8 cellular contexts compared by ENCODE assay signal in genomic region chr1:31977361-31978131, GRCh38. TPM values are rescaled to one million over a fixed set of nuclear protein-coding genes. Genes with fewer than 3 reads are reported as not detected.
A peak's percentile ranks its signal among the peaks of the same experiment; 100 is the strongest.
DNase-seq lines count a peak whose midpoint lies in the region; ATAC-seq and TF ChIP-seq lines count a peak whose summit lies in the region.

No MANE protein-coding gene starts in this region.

- CTCF ChIA-PET in activated CD8-positive, alpha-beta T cell treated with anti-CD3 and anti-CD28 coated beads, Interleukin-2, amount 10 ng/mL, durations not matched to agents 7 days and 5 days (lab: Charles Lee): interaction anchor here (0.7 to 3.1 kb wide), 8 partner anchors 7 to 85 kb away, joined by 3 to 14 read pairs (median 4); no protein-coding TSS in a partner anchor

- peak overlapping the region in 2 of 7 donors; percentile 23 to 32 for H3K27ac Mint-ChIP-seq in CD14-positive monocyte
- H3K27ac Mint-ChIP-seq in activated CD8-positive, alpha-beta T cell treated with anti-CD3 and anti-CD28 coated beads, Interleukin-2, amount 10 ng/mL, durations not matched to agents 7 days and 5 days: peak overlapping the region; percentile 58

- TF ChIP-seq POLR2A in GM18505 (IDR thresholded peaks at IDR 0.05; ENCODE audit: borderline replicate concordance, extremely low read depth, insufficient read depth, insufficient read length): no peak

- no peak for ATAC-seq in activated CD8-positive, alpha-beta T cell treated with anti-CD3 and anti-CD28 coated beads, Interleukin-2, amount 10 ng/mL, durations not matched to agents 7 days and 5 days
- ATAC-seq in GM19035 (IDR thresholded peaks at IDR 0.05; ENCODE audit: unreplicated experiment) (no peak), HG03457 (IDR thresholded peaks at IDR 0.05; ENCODE audit: unreplicated experiment) (no peak), GM18505 (IDR thresholded peaks at IDR 0.05; ENCODE audit: unreplicated experiment) (no peak)

- peaks cover 2% of the 10 kb centered on the region in 3 donors for H3K27me3 Mint-ChIP-seq in CD14-positive monocyte (ENCODE audit: low read depth in 3 of 3)
- peaks cover 8% of the 10 kb centered on the region for H3K27me3 Mint-ChIP-seq in activated CD8-positive, alpha-beta T cell treated with anti-CD3 and anti-CD28 coated beads, Interleukin-2, amount 10 ng/mL, durations not matched to agents 7 days and 5 days (ENCODE audit: low read depth)

- no peaks in the 10 kb centered on the region for H3K9me3 Mint-ChIP-seq in CD14-positive monocyte
- H3K9me3 Mint-ChIP-seq in activated CD8-positive, alpha-beta T cell treated with anti-CD3 and anti-CD28 coated beads, Interleukin-2, amount 10 ng/mL, durations not matched to agents 7 days and 5 days (ENCODE audit: insufficient read depth): peaks cover 2% of the 10 kb centered on the region

- H3K4me1 Mint-ChIP-seq in CD14-positive monocyte: peaks cover 25% of the 10 kb centered on the region
- peaks cover 35% of the 10 kb centered on the region for H3K4me1 Mint-ChIP-seq in activated CD8-positive, alpha-beta T cell treated with anti-CD3 and anti-CD28 coated beads, Interleukin-2, amount 10 ng/mL, durations not matched to agents 7 days and 5 days (ENCODE audit: low read depth)

- H3K36me3 Mint-ChIP-seq in CD14-positive monocyte: no peaks in the 10 kb centered on the region
- peaks cover 2% of the 10 kb centered on the region for H3K36me3 Mint-ChIP-seq in activated CD8-positive, alpha-beta T cell treated with anti-CD3 and anti-CD28 coated beads, Interleukin-2, amount 10 ng/mL, durations not matched to agents 7 days and 5 days (ENCODE audit: low read depth)

- H3K4me3 Mint-ChIP-seq in CD14-positive monocyte: no peak overlapping the region
- H3K4me3 Mint-ChIP-seq in activated CD8-positive, alpha-beta T cell treated with anti-CD3 and anti-CD28 coated beads, Interleukin-2, amount 10 ng/mL, durations not matched to agents 7 days and 5 days: no peak overlapping the region

- intact Hi-C loops in CD14-positive monocyte (cut with micrococcal nuclease): no loop called here

- TF ChIP-seq CTCF in CD14-positive monocyte (IDR thresholded peaks at IDR 0.05): peak; percentile 21

- POLR2A ChIA-PET in activated CD8-positive, alpha-beta T cell treated with anti-CD3 and anti-CD28 coated beads, Interleukin-2, amount 10 ng/mL, durations not matched to agents 7 days and 5 days (lab: Charles Lee): interaction anchor here (1.0 kb wide), 1 partner anchor 13 kb away, joined by 3 read pairs; no protein-coding TSS in a partner anchor

- no peak for DNase-seq in CD14-positive monocyte (ENCODE audit: low spot score)
- peak; percentile 46 for DNase-seq in HT1080 (ENCODE audit: low read depth)
- DNase-seq in activated CD8-positive, alpha-beta T cell treated with anti-CD3 and anti-CD28 coated beads, Interleukin-2, amount 10 ng/mL, durations not matched to agents 7 days and 5 days: no peak
- peak; percentile 83 for DNase-seq in iPS-NIHi11 (ENCODE audit: low spot score)
- no peak for DNase-seq in midbrain (lab: John Stamatoyannopoulos, UW)

RNA-seq across cellular contexts. Expression of gene KHDRBS1, which starts 36.1 kb away (rescaled TPM):
- polyA plus RNA-seq in CD14-positive monocyte: 10 to 100 TPM; 51.6 to 65.6 TPM
- 54.6 and 111 TPM in 2 replicates for total RNA-seq in HT1080 (2014; rRNA removed; shearing (Covaris generic))
- 190 and 231 TPM in 2 replicates for polyA plus RNA-seq in HT1080 (2015; cell fraction: cytosol; rRNA removed)
- 236 TPM in 2 replicates for polyA plus RNA-seq in HT1080 (2015; cell fraction: nucleus; rRNA removed)
- total RNA-seq in activated CD8-positive, alpha-beta T cell treated with anti-CD3 and anti-CD28 coated beads, Interleukin-2, amount 10 ng/mL, durations not matched to agents 7 days and 5 days: 100 to 1,000 TPM; 194 to 197 TPM

RNA-seq across cellular contexts. Expression of gene PTP4A2, which starts 39.4 kb away (rescaled TPM):
- polyA plus RNA-seq in CD14-positive monocyte: 100 to 1,000 TPM; 294 to 501 TPM
- 404 and 496 TPM in 2 replicates for total RNA-seq in HT1080 (2014; rRNA removed; shearing (Covaris generic))
- polyA plus RNA-seq in HT1080 (2015; cell fraction: cytosol; rRNA removed): 233 and 292 TPM in 2 replicates
- 140 and 175 TPM in 2 replicates for polyA plus RNA-seq in HT1080 (2015; cell fraction: nucleus; rRNA removed)
- 100 to 1,000 TPM; 409 to 419 TPM for total RNA-seq in activated CD8-positive, alpha-beta T cell treated with anti-CD3 and anti-CD28 coated beads, Interleukin-2, amount 10 ng/mL, durations not matched to agents 7 days and 5 days

Comparison
In these comparisons a context has a peak if more than half of its experiments do, and no peak if none do; other contexts are left out.
1. DNase-seq: peak in HT1080 (single experiment) and iPS-NIHi11 (single experiment); none in CD14-positive monocyte (single experiment), activated CD8-positive, alpha-beta T cell treated with anti-CD3 and anti-CD28 coated beads, Interleukin-2, amount 10 ng/mL, durations not matched to agents 7 days and 5 days (single experiment) and midbrain (single experiment).